In genomic region chr18:74533666-74534065, GRCh38 we compare ENCODE assay signal across 2 cellular contexts.
TF ChIP-seq lines count a peak whose summit lies in the region.

No MANE protein-coding gene starts in this region.

TF ChIP-seq in GM23338, 12 proteins besides CTCF, POLR2A, EP300 and RAD21 (continued from another document):
- TF ChIP-seq ETS1 (IDR thresholded peaks at IDR 0.05) (no peak), CREB1 (CRISPR knock-in tag; IDR thresholded peaks at IDR 0.05; ENCODE audit: low read depth) (no peak), EZH2 (IDR thresholded peaks at IDR 0.05; ENCODE audit: low read depth, unreplicated experiment) (no peak), STAT1 (IDR thresholded peaks at IDR 0.05; ENCODE audit: unreplicated experiment) (no peak), POLR2AphosphoS5 (IDR thresholded peaks at IDR 0.05; ENCODE audit: low read depth) (no peak), ZNF114 (CRISPR knock-in tag; IDR thresholded peaks at IDR 0.05) (no peak), JUNB (IDR thresholded peaks at IDR 0.05; ENCODE audit: unreplicated experiment) (no peak)
- TF ChIP-seq, protein P1, sequence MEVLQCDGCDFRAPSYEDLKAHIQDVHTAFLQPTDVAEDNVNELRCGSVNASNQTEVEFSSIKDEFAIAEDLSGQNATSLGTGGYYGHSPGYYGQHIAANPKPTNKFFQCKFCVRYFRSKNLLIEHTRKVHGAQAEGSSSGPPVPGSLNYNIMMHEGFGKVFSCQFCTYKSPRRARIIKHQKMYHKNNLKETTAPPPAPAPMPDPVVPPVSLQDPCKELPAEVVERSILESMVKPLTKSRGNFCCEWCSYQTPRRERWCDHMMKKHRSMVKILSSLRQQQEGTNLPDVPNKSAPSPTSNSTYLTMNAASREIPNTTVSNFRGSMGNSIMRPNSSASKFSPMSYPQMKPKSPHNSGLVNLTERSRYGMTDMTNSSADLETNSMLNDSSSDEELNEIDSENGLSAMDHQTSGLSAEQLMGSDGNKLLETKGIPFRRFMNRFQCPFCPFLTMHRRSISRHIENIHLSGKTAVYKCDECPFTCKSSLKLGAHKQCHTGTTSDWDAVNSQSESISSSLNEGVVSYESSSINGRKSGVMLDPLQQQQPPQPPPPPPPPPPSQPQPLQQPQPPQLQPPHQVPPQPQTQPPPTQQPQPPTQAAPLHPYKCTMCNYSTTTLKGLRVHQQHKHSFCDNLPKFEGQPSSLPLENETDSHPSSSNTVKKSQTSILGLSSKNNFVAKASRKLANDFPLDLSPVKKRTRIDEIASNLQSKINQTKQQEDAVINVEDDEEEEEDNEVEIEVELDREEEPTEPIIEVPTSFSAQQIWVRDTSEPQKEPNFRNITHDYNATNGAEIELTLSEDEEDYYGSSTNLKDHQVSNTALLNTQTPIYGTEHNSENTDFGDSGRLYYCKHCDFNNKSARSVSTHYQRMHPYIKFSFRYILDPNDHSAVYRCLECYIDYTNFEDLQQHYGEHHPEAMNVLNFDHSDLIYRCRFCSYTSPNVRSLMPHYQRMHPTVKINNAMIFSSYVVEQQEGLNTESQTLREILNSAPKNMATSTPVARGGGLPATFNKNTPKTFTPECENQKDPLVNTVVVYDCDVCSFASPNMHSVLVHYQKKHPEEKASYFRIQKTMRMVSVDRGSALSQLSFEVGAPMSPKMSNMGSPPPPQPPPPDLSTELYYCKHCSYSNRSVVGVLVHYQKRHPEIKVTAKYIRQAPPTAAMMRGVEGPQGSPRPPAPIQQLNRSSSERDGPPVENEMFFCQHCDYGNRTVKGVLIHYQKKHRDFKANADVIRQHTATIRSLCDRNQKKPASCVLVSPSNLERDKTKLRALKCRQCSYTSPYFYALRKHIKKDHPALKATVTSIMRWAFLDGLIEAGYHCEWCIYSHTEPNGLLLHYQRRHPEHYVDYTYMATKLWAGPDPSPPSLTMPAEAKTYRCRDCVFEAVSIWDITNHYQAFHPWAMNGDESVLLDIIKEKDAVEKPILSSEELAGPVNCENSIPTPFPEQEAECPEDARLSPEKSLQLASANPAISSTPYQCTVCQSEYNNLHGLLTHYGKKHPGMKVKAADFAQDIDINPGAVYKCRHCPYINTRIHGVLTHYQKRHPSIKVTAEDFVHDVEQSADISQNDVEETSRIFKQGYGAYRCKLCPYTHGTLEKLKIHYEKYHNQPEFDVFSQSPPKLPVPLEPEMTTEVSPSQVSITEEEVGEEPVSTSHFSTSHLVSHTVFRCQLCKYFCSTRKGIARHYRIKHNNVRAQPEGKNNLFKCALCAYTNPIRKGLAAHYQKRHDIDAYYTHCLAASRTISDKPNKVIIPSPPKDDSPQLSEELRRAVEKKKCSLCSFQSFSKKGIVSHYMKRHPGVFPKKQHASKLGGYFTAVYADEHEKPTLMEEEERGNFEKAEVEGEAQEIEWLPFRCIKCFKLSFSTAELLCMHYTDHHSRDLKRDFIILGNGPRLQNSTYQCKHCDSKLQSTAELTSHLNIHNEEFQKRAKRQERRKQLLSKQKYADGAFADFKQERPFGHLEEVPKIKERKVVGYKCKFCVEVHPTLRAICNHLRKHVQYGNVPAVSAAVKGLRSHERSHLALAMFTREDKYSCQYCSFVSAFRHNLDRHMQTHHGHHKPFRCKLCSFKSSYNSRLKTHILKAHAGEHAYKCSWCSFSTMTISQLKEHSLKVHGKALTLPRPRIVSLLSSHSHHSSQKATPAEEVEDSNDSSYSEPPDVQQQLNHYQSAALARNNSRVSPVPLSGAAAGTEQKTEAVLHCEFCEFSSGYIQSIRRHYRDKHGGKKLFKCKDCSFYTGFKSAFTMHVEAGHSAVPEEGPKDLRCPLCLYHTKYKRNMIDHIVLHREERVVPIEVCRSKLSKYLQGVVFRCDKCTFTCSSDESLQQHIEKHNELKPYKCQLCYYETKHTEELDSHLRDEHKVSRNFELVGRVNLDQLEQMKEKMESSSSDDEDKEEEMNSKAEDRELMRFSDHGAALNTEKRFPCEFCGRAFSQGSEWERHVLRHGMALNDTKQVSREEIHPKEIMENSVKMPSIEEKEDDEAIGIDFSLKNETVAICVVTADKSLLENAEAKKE (CRISPR knock-in tag; IDR thresholded peaks at IDR 0.05): no peak
TF ChIP-seq in GM23338: peak in this region for 0.

TF ChIP-seq in WTC11, 78 proteins besides CTCF, POLR2A, EP300 and RAD21 (continued from another document):
- TF ChIP-seq ZNF532 (CRISPR knock-in tag; IDR thresholded peaks at IDR 0.05; ENCODE audit: borderline replicate concordance) (no peak), IRF1 (CRISPR knock-in tag; IDR thresholded peaks at IDR 0.05) (no peak), SOX15 (CRISPR knock-in tag; IDR thresholded peaks at IDR 0.05) (no peak), MAX (CRISPR knock-in tag; IDR thresholded peaks at IDR 0.05) (no peak), MLX (CRISPR knock-in tag; IDR thresholded peaks at IDR 0.05) (no peak), FOXK1 (CRISPR knock-in tag; IDR thresholded peaks at IDR 0.05) (no peak), ZNF317 (CRISPR knock-in tag; IDR thresholded peaks at IDR 0.05; ENCODE audit: borderline replicate concordance, low read depth) (no peak), SMAD4 (CRISPR knock-in tag; IDR thresholded peaks at IDR 0.05) (no peak), NR3C1 (CRISPR knock-in tag; conservative IDR thresholded peaks at IDR 0.05; ENCODE audit: low read depth) (no peak), SMAD3 (CRISPR knock-in tag; IDR thresholded peaks at IDR 0.05; ENCODE audit: borderline replicate concordance) (no peak)
- TF ChIP-seq, protein P2, sequence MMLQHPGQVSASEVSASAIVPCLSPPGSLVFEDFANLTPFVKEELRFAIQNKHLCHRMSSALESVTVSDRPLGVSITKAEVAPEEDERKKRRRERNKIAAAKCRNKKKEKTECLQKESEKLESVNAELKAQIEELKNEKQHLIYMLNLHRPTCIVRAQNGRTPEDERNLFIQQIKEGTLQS (CRISPR knock-in tag; conservative IDR thresholded peaks at IDR 0.05): no peak
